1 cellular context compared by ENCODE assay signal in the genomic region with DNA sequence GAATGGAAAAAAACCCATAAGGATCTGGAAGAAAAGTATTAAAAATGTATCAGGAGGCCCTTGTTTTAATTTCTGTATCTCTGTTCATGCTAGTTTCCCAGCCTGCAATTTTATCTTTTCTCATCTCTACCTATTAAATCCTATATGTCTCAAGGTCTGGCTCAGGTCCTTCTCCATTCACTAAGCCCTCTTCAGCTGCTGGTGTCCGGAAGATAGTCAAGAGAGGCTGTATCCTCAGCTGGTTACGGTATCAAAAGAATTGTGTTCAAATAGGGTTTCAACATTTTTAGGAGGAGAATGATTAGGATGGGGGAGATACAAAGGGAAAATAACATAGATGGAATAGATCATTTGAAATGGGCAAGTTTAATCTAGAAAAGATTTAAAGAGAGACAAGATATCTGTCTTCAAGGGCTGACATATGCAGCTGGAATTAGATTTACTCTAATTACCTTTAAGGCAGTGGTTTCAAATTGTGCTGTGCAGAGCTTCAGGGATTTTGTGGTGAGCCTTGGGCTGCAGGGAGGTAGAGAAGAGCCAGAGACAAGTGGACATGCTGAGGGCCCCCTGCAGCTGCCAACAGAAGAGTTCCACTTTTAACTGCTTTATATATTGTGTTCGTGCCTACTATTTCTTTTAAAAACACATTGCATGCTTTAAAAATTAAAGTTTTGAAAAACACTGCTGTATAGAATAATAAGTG.
TF ChIP-seq lines count a peak whose summit lies in the region.

No MANE protein-coding gene starts in this region.

TF ChIP-seq in HepG2, 621 proteins besides CTCF, POLR2A, EP300 and RAD21:
- no peak for TF ChIP-seq GRHL1 (CRISPR knock-in tag; conservative IDR thresholded peaks at IDR 0.05)
- TF ChIP-seq LCORL (IDR thresholded peaks at IDR 0.05), result no peak
- no peak for TF ChIP-seq LCORL (CRISPR knock-in tag; IDR thresholded peaks at IDR 0.05)
- no peak for TF ChIP-seq NAIF1 (CRISPR knock-in tag; IDR thresholded peaks at IDR 0.05; ENCODE audit: borderline replicate concordance)
- TF ChIP-seq TRIM24 (CRISPR knock-in tag; IDR thresholded peaks at IDR 0.05), result no peak
- TF ChIP-seq EZH2 (conservative IDR thresholded peaks at IDR 0.05; ENCODE audit: low read depth, low read length), result no peak
- no peak for TF ChIP-seq CREBL2 (CRISPR knock-in tag; IDR thresholded peaks at IDR 0.05; ENCODE audit: borderline replicate concordance)
- TF ChIP-seq, protein P1, sequence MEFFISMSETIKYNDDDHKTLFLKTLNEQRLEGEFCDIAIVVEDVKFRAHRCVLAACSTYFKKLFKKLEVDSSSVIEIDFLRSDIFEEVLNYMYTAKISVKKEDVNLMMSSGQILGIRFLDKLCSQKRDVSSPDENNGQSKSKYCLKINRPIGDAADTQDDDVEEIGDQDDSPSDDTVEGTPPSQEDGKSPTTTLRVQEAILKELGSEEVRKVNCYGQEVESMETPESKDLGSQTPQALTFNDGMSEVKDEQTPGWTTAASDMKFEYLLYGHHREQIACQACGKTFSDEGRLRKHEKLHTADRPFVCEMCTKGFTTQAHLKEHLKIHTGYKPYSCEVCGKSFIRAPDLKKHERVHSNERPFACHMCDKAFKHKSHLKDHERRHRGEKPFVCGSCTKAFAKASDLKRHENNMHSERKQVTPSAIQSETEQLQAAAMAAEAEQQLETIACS (CRISPR knock-in tag; IDR thresholded peaks at IDR 0.05), result no peak
- no peak for TF ChIP-seq POLR2AphosphoS5 (IDR thresholded peaks at IDR 0.05; ENCODE audit: low read depth, low read length)
- no peak for TF ChIP-seq ZFP91 (CRISPR knock-in tag; IDR thresholded peaks at IDR 0.05; ENCODE audit: borderline replicate concordance)
- no peak for TF ChIP-seq POLR2G (IDR thresholded peaks at IDR 0.05; ENCODE audit: low read depth, low read length)
- no peak for TF ChIP-seq HOXA5 (CRISPR knock-in tag; IDR thresholded peaks at IDR 0.05)
- no peak for TF ChIP-seq YEATS4 (CRISPR knock-in tag; IDR thresholded peaks at IDR 0.05; ENCODE audit: borderline replicate concordance)
- TF ChIP-seq FOXA1 (IDR thresholded peaks at IDR 0.05), result no peak
- TF ChIP-seq FOXA1 (CRISPR knock-in tag; IDR thresholded peaks at IDR 0.05), result no peak
- no peak for TF ChIP-seq ZNF329 (CRISPR knock-in tag; IDR thresholded peaks at IDR 0.05; ENCODE audit: low read depth)
